ENCODE assay signal across 35 cellular contexts in the genomic region with DNA sequence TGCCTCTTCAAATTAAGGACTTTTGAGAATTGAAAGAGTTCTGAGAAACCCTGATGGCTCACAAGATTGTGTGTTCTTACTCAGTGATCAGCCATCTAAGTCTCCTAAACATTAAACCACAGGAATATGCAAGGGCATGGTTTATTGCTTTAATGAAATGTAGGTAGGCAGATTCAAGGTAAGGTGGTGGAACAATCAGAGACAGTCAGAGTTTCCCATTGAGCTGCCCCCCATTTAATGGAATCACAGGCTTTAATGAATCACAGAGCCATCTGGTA.
DNase-seq lines count a peak whose midpoint lies in the region; ATAC-seq, FAIRE-seq and TF ChIP-seq lines count a peak whose summit lies in the region.
"Had no signal": no experiment of that assay in that cellular context is flagged by ENCODE, and none has a peak within 500 bp of the region (broad histone marks: within the 10 kb centered on the region; RNA-seq: fewer than 3 reads in every experiment).

No MANE protein-coding gene starts in this region.

- ATAC-seq in foreskin keratinocyte = peak; percentile 36
- ATAC-seq: heart right ventricle, left colon had no signal

- H3K4me3 ChIP-seq in mammary epithelial cell (replicated peaks in 1 of 3; ENCODE audit: insufficient read depth in 1 of 3, low read depth in 2 of 3, low read length in 3 of 3) (no peak overlapping the region), breast epithelium (no peak overlapping the region), astrocyte (ENCODE audit: insufficient read depth, low read depth, low read length) (no peak overlapping the region)
- H3K4me3 ChIP-seq: heart right ventricle, sigmoid colon, testis had no signal

- FAIRE-seq in astrocyte (lab: Jason Lieb, UNC) = no peak
- no peak for FAIRE-seq in frontal cortex (lab: Jason Lieb, UNC)
- FAIRE-seq: endometrium, HTR-8/SVneo had no signal

- H4K20me1 ChIP-seq in mammary epithelial cell (ENCODE audit: insufficient read depth, low read length) = no peaks in the 10 kb centered on the region
- H4K20me1 ChIP-seq in astrocyte (ENCODE audit: insufficient read depth, low read length) = no peaks in the 10 kb centered on the region

- in situ Hi-C loops in mammary epithelial cell (cut with MboI; ENCODE audit: low sequenced_read_pairs in 2 of 2) = no loop called here

- TF ChIP-seq POLR2A in breast epithelium (IDR thresholded peaks at IDR 0.05) = no peak

- H3K4me1 Mint-ChIP-seq in astrocyte (ENCODE audit: low read depth, unreplicated experiment) = peaks cover 6% of the 10 kb centered on the region
- H3K4me1 Mint-ChIP-seq: activated naive CD8-positive, alpha-beta T cell treated with anti-CD3 and anti-CD28 coated beads for 36 hours; B cell; CD8-positive, alpha-beta memory T cell; central memory CD8-positive, alpha-beta T cell had no signal

- H3K27me3 ChIP-seq in mammary epithelial cell (ENCODE audit: insufficient read depth, low read length) = no peaks in the 10 kb centered on the region
- no peaks in the 10 kb centered on the region for H3K27me3 ChIP-seq in breast epithelium
- H3K27me3 ChIP-seq in astrocyte (ENCODE audit: insufficient read depth, low read length) = no peaks in the 10 kb centered on the region
- no peaks in the 10 kb centered on the region for H3K27me3 ChIP-seq in foreskin keratinocyte
- H3K27me3 ChIP-seq: heart right ventricle, sigmoid colon, testis had no signal

- H3K36me3 Mint-ChIP-seq in astrocyte (ENCODE audit: low read depth, unreplicated experiment) = no peaks in the 10 kb centered on the region
- H3K36me3 Mint-ChIP-seq: activated naive CD8-positive, alpha-beta T cell treated with anti-CD3 and anti-CD28 coated beads for 36 hours; CD8-positive, alpha-beta memory T cell had no signal

- H3K4me1 ChIP-seq in mammary epithelial cell (ENCODE audit: insufficient read depth, low read length) (peaks cover 14% of the 10 kb centered on the region), breast epithelium (no peaks in the 10 kb centered on the region), astrocyte (ENCODE audit: insufficient read depth, low read length) (no peaks in the 10 kb centered on the region), foreskin keratinocyte (peaks cover 9% of the 10 kb centered on the region)
- H3K4me1 ChIP-seq: heart right ventricle, sigmoid colon, testis had no signal

- dilution Hi-C loops in mammary epithelial cell (cut with HindIII; ENCODE audit: low sequenced_read_pairs) = no loop called here

- H3K9me3 Mint-ChIP-seq in astrocyte (ENCODE audit: unreplicated experiment) = peaks cover 2% of the 10 kb centered on the region

- peak; percentile 86 for DNase-seq in mammary epithelial cell
- DNase-seq in breast epithelium (ENCODE audit: low spot score in 2 of 2) = no peak
- DNase-seq in astrocyte (ENCODE audit: low read depth) = peak; percentile 50
- DNase-seq in foreskin keratinocyte = peak; percentile 40 to 71
- no peak for DNase-seq in germinal center (ENCODE audit: low spot score)
- no peak for DNase-seq in NCI-H2107 treated with DMSO at 0.1 percent for 48 hours (lab: John Stamatoyannopoulos, UW; ENCODE audit: unreplicated experiment)
- no peak for DNase-seq in NCI-H187 (lab: John Stamatoyannopoulos, UW)
- no peak for DNase-seq in frontal cortex (ENCODE audit: low spot score in 2 of 2)
- DNase-seq: 8988T; activated CD4-positive, alpha-beta T cell treated with anti-CD3 and anti-CD28 coated beads for 48 hours; activated effector memory CD4-positive, alpha-beta T cell treated with anti-CD3 and anti-CD28 coated beads, Interleukin-2, amount 50 U/mL, for 16 hours; activated naive CD8-positive, alpha-beta T cell treated with anti-CD3 and anti-CD28 coated beads for 36 hours; activated T-cell treated with anti-CD3 and anti-CD28 coated beads, Interleukin-2, amount 50 U/mL, for 1 hour; aorta; CD8-positive, alpha-beta memory T cell; DMS 273 treated with DMSO at 0.1 percent for 48 hours; H7; heart right ventricle; KBM-7; left colon; mesendoderm; NCI-H1436 treated with DMSO at 0.1 percent for 48 hours; NCI-H2107; NCI-H446 treated with DMSO at 0.1 percent for 48 hours; sigmoid colon; stimulated activated CD4-positive, alpha-beta T cell treated with anti-CD3 and anti-CD28 coated beads, Interleukin-15, amount 100 ng/mL, for 24 hours; stimulated activated naive CD4-positive, alpha-beta T cell treated with Interleukin-2 at 50 U/mL for 16 hours; testis; WERI-Rb-1 had no signal

- H3K79me2 ChIP-seq in mammary epithelial cell (ENCODE audit: insufficient read depth, low read length) (no peaks in the 10 kb centered on the region), astrocyte (ENCODE audit: insufficient read depth, low read length) (no peaks in the 10 kb centered on the region)

- H3K27ac ChIP-seq in mammary epithelial cell (ENCODE audit: insufficient read depth, low read depth, low read length) (peak overlapping the region; percentile 86), breast epithelium (no peak overlapping the region), astrocyte (ENCODE audit: low read depth, low read length) (no peak overlapping the region), foreskin keratinocyte (peak overlapping the region; percentile 89)
- H3K27ac ChIP-seq: heart right ventricle, sigmoid colon, testis, WERI-Rb-1 had no signal

- intact Hi-C loops in mammary epithelial cell (cut with micrococcal nuclease) (loop anchor here (1.0 kb wide), 1 partner anchor 109 kb away; no protein-coding TSS in a partner anchor), breast epithelium (cut with DNase I; ENCODE audit: low total_unique reads) (no loop called here)

- H3K4me2 ChIP-seq in mammary epithelial cell (ENCODE audit: insufficient read depth, low read depth, low read length) (peak overlapping the region; percentile 52), astrocyte (ENCODE audit: low read length) (peak overlapping the region; percentile 45)

- TF ChIP-seq CTCF in mammary epithelial cell (conservative IDR thresholded peaks at IDR 0.05 in 1 of 2, IDR thresholded peaks at IDR 0.05 in 1 of 2; ENCODE audit: extremely low read depth in 1 of 2, insufficient read depth in 1 of 2, low read depth in 1 of 2, low read length in 2 of 2) = no peak
- no peak for TF ChIP-seq CTCF in breast epithelium (IDR thresholded peaks at IDR 0.05)
- TF ChIP-seq CTCF in astrocyte (IDR thresholded peaks at IDR 0.05; ENCODE audit: insufficient read depth, low read depth, low read length) = no peak
- TF ChIP-seq CTCF in foreskin keratinocyte (conservative IDR thresholded peaks at IDR 0.05) = no peak

- H3K9me3 ChIP-seq in mammary epithelial cell (replicated peaks; ENCODE audit: insufficient read depth, low read length) = no peaks in the 10 kb centered on the region
- H3K9me3 ChIP-seq in breast epithelium = no peaks in the 10 kb centered on the region
- no peaks in the 10 kb centered on the region for H3K9me3 ChIP-seq in astrocyte (ENCODE audit: insufficient read depth, low read depth, low read length)
- H3K9me3 ChIP-seq: heart right ventricle, sigmoid colon, testis had no signal

- CTCF ChIA-PET in mammary epithelial cell (lab: Charles Lee; ENCODE audit: low non-redundant PET) = no interaction called here

- H3K27me3 Mint-ChIP-seq in astrocyte (ENCODE audit: low read depth, unreplicated experiment) = no peaks in the 10 kb centered on the region
- H3K27me3 Mint-ChIP-seq: activated naive CD8-positive, alpha-beta T cell treated with anti-CD3 and anti-CD28 coated beads for 36 hours; B cell; central memory CD8-positive, alpha-beta T cell; dendritic cell treated with granulocyte-macrophage colony-stimulating factor and Interleukin-4, amounts not matched to agents 40 ng/mL and 50 ng/mL, for 4 days; progenitor cell of endocrine pancreas had no signal

- H3K36me3 ChIP-seq in mammary epithelial cell (ENCODE audit: insufficient read depth, low read length) (no peaks in the 10 kb centered on the region), breast epithelium (no peaks in the 10 kb centered on the region), astrocyte (ENCODE audit: insufficient read depth, low read length) (no peaks in the 10 kb centered on the region)
- H3K36me3 ChIP-seq: heart right ventricle, sigmoid colon, WERI-Rb-1 had no signal

- H3K4me3 Mint-ChIP-seq in astrocyte (ENCODE audit: unreplicated experiment) = no peak overlapping the region
- H3K4me3 Mint-ChIP-seq: activated naive CD8-positive, alpha-beta T cell treated with anti-CD3 and anti-CD28 coated beads for 36 hours; B cell; CD8-positive, alpha-beta memory T cell; central memory CD8-positive, alpha-beta T cell; dendritic cell treated with granulocyte-macrophage colony-stimulating factor and Interleukin-4, amounts not matched to agents 40 ng/mL and 50 ng/mL, for 4 days had no signal

- no TSS peak for BruUV-seq in mammary epithelial cell (replicated peaks; lab: Mats Ljungman, UMichigan)

- no peak overlapping the region for H3K27ac Mint-ChIP-seq in astrocyte (ENCODE audit: unreplicated experiment)
- H3K27ac Mint-ChIP-seq: activated naive CD8-positive, alpha-beta T cell treated with anti-CD3 and anti-CD28 coated beads for 36 hours; B cell; CD8-positive, alpha-beta memory T cell; dendritic cell treated with granulocyte-macrophage colony-stimulating factor and Interleukin-4, amounts not matched to agents 40 ng/mL and 50 ng/mL, for 4 days; progenitor cell of endocrine pancreas had no signal

- H3K9ac ChIP-seq in mammary epithelial cell (ENCODE audit: insufficient read depth, low read length) = no peak overlapping the region
- H3K9ac ChIP-seq in astrocyte (ENCODE audit: low read length) = no peak overlapping the region

- H2AFZ ChIP-seq in mammary epithelial cell (ENCODE audit: low read depth, low read length) = peak overlapping the region; percentile 28
- no peak overlapping the region for H2AFZ ChIP-seq in astrocyte (ENCODE audit: low read depth, low read length)

Comparison
In these comparisons a context has a peak if more than half of its experiments do, and no peak if none do; other contexts are left out.
1. DNase-seq: peak in mammary epithelial cell (single experiment), astrocyte (single experiment) and foreskin keratinocyte (2 of 2); none in breast epithelium (0 of 2), germinal center (single experiment), NCI-H2107 treated with DMSO at 0.1 percent for 48 hours (single experiment), NCI-H187 (0 of 2) and frontal cortex (0 of 2).
2. H3K27ac ChIP-seq: peak in mammary epithelial cell (single experiment) and foreskin keratinocyte (single experiment); none in breast epithelium (0 of 2) and astrocyte (single experiment).